ENCODE assay signal across 25 cellular contexts in the genomic region with DNA sequence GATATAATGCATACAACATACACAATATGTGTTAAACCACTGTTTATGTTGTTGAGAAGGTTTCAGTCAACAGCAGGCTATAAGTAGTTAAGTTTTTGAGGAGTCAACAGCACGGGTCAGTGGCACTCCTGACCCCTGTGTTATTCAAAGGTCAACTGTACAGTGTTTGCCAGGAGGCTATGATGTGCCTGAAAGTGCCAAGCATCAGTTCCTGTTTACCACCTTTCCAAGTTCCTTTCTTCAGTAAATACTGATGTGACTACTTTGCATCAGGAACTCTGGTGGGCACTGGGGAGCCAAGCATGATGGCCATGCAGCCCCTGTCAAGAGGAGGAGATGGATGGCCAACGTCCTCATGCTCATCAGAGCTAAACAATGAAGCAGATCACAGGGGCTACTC.
"Had no signal": no experiment of that assay in that cellular context is flagged by ENCODE, and none has a peak within 500 bp of the region (broad histone marks: within the 10 kb centered on the region; RNA-seq: fewer than 3 reads in every experiment).

No MANE protein-coding gene starts in this region.

- DNase-seq: dermis blood vessel endothelial cell; dorsolateral prefrontal cortex; effector CD4-positive, alpha-beta T cell; effector memory CD4-positive, alpha-beta T cell; erythroblast; esophagus squamous epithelium; foreskin fibroblast; foreskin melanocyte; gastrocnemius medialis; glutamatergic neuron; heart right ventricle; hippocampal formation; left cardiac atrium; left ventricle myocardium inferior; lower lobe of right lung; mesenchymal stem cell; mucosa of descending colon had no signal

- H3K9me3 ChIP-seq: gastrocnemius medialis had no signal

- H3K27ac Mint-ChIP-seq: mesothelial cell of epicardium had no signal

- H3K36me3 ChIP-seq: esophagus squamous epithelium, gastrocnemius medialis, heart right ventricle, left ventricle myocardium inferior, lower lobe of right lung had no signal

- H3K4me1 ChIP-seq: gastrocnemius medialis, heart right ventricle, left ventricle myocardium inferior, lower lobe of right lung had no signal

- FAIRE-seq: colon, endometrium, islet of Langerhans, keratinocyte had no signal

- H3K36me3 Mint-ChIP-seq: mesothelial cell of epicardium had no signal

- ATAC-seq: esophagus mucosa, gastrocnemius medialis, heart right ventricle, left cardiac atrium, lower lobe of right lung, mucosa of descending colon had no signal

- H3K4me3 ChIP-seq: coronary artery, dorsolateral prefrontal cortex, esophagus squamous epithelium, gastrocnemius medialis, heart right ventricle, left ventricle myocardium inferior, lower lobe of right lung, mucosa of descending colon had no signal

- H3K27me3 ChIP-seq: esophagus squamous epithelium, gastrocnemius medialis had no signal

- H3K4me3 Mint-ChIP-seq: mesothelial cell of epicardium had no signal

- H3K27ac ChIP-seq: coronary artery, dorsolateral prefrontal cortex, epithelial cell of prostate, esophagus squamous epithelium, gastrocnemius medialis, heart right ventricle, left ventricle myocardium inferior, lower lobe of right lung had no signal
